In the genomic region with DNA sequence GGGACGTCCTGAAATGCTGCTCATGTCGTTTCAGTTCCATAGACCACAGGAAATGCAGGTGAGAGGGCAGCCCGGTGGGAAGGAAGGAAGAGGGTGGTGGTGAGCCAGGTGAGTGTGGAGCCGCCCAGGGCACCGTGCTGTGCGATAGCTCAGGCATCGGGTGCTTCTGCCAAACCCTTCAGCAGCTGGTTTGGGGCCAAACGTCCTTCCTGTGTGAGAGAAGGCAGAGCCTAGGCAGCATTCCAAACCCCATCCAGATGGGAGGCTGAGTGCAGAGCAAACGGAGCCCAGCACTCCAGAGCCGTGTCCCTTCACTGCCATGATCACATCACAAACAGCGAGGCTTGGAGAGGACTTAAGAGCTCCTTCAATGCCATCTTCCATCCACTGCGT, we compare ENCODE assay signal across 8 cellular contexts.
DNase-seq lines count a peak whose midpoint lies in the region; ATAC-seq and TF ChIP-seq lines count a peak whose summit lies in the region.
"Not testable (repeated sequence)": the region's sequence is repeated elsewhere in the genome, so short reads cannot be mapped to it uniquely, and the experiment has no call there.

No MANE protein-coding gene starts in this region.

- H3K27me3 ChIP-seq in CD4-positive, alpha-beta memory T cell (ENCODE audit: insufficient read depth, low read length); left lung: not testable (repeated sequence)

- H3K4me1 Mint-ChIP-seq in CD4-positive, alpha-beta memory T cell: peaks cover 10 to 11% (median 11%) of the 10 kb centered on the region in 4 donors
- peaks cover 15% of the 10 kb centered on the region for H3K4me1 Mint-ChIP-seq in stimulated activated effector memory CD8-positive, alpha-beta T cell treated with anti-CD3 and anti-CD28 coated beads, Interleukin-12 subunit alpha, Interleukin-12 subunit beta, amount 100 ng/mL, for 72 hours

- not testable (repeated sequence) for DNase-seq in CD4-positive, alpha-beta memory T cell; stimulated activated effector memory CD8-positive, alpha-beta T cell treated with anti-CD3 and anti-CD28 coated beads, Interleukin-12 subunit alpha, Interleukin-12 subunit beta, amount 100 ng/mL, for 72 hours (ENCODE audit: low spot score in 2 of 2)
- peak; percentile 38 for DNase-seq in HT-29 (ENCODE audit: low spot score)
- peak; percentile 7 for DNase-seq in NCI-H2107 (lab: John Stamatoyannopoulos, UW)
- DNase-seq in SHP77 (lab: John Stamatoyannopoulos, UW): peak; percentile 73 to 74
- peak; percentile 19 for DNase-seq in amniotic epithelial cell (ENCODE audit: low read depth)
- peak; percentile 49 for DNase-seq in fibroblast of pulmonary artery (ENCODE audit: low read depth)
- peak in 1 of 2 donors; percentile 74 for DNase-seq in left lung

- not testable (repeated sequence) for H3K36me3 ChIP-seq in CD4-positive, alpha-beta memory T cell (ENCODE audit: insufficient read depth, low read length)
- H3K36me3 ChIP-seq in left lung: peaks cover 0 to 14% of the 10 kb centered on the region in 2 donors

- H3K36me3 Mint-ChIP-seq in CD4-positive, alpha-beta memory T cell: peaks cover 13 to 15% of the 10 kb centered on the region in 2 donors
- H3K36me3 Mint-ChIP-seq in stimulated activated effector memory CD8-positive, alpha-beta T cell treated with anti-CD3 and anti-CD28 coated beads, Interleukin-12 subunit alpha, Interleukin-12 subunit beta, amount 100 ng/mL, for 72 hours: peaks cover 11% of the 10 kb centered on the region

- H3K4me3 Mint-ChIP-seq in CD4-positive, alpha-beta memory T cell: peak overlapping the region; percentile 16 to 88 (median 72)
- H3K4me3 Mint-ChIP-seq in stimulated activated effector memory CD8-positive, alpha-beta T cell treated with anti-CD3 and anti-CD28 coated beads, Interleukin-12 subunit alpha, Interleukin-12 subunit beta, amount 100 ng/mL, for 72 hours: peak overlapping the region; percentile 43

- not testable (repeated sequence) for H3K27me3 Mint-ChIP-seq in CD4-positive, alpha-beta memory T cell

- CTCF ChIA-PET in CD4-positive, alpha-beta memory T cell (lab: Charles Lee; ENCODE audit: partially characterized antibody): interaction anchor here (0.7 to 1.7 kb wide), 2 partner anchors 11 to 80 kb away, joined by 3 to 4 read pairs; no protein-coding TSS in a partner anchor

- not testable (repeated sequence) for H3K9me3 ChIP-seq in CD4-positive, alpha-beta memory T cell (ENCODE audit: control insufficient read depth in 1 of 2, low read length in 2 of 2); left lung

- POLR2A ChIA-PET in CD4-positive, alpha-beta memory T cell (lab: Charles Lee; ENCODE audit: partially characterized antibody): interaction anchor here (1.3 kb wide), 1 partner anchor 80 kb away, joined by 5 read pairs; no protein-coding TSS in a partner anchor

- not testable (repeated sequence) for H3K4me3 ChIP-seq in CD4-positive, alpha-beta memory T cell (ENCODE audit: low read length in 2 of 2); fibroblast of pulmonary artery (replicated peaks; ENCODE audit: low read depth, low read length); left lung

- not testable (repeated sequence) for H3K4me1 ChIP-seq in CD4-positive, alpha-beta memory T cell (ENCODE audit: insufficient read depth, low read length); left lung

- intact Hi-C loops in CD4-positive, alpha-beta memory T cell (cut with micrococcal nuclease): loop anchor here (10.0 kb wide), 1 partner anchor 84 kb away; no protein-coding TSS in a partner anchor
- intact Hi-C loops in left lung (cut with DNase I): not testable (repeated sequence)

- not testable (repeated sequence) for TF ChIP-seq CTCF in fibroblast of pulmonary artery (IDR thresholded peaks at IDR 0.05; ENCODE audit: low read length, missing control alignments); left lung (IDR thresholded peaks at IDR 0.05)

- H3K9me3 Mint-ChIP-seq in CD4-positive, alpha-beta memory T cell; stimulated activated effector memory CD8-positive, alpha-beta T cell treated with anti-CD3 and anti-CD28 coated beads, Interleukin-12 subunit alpha, Interleukin-12 subunit beta, amount 100 ng/mL, for 72 hours: not testable (repeated sequence)

- ATAC-seq in left lung: peak; percentile 93
- ATAC-seq in stimulated activated effector memory CD8-positive, alpha-beta T cell treated with anti-CD3 and anti-CD28 coated beads, Interleukin-12 subunit alpha, Interleukin-12 subunit beta, amount 100 ng/mL, for 72 hours: not testable (repeated sequence)

- not testable (repeated sequence) for H3K27ac ChIP-seq in CD4-positive, alpha-beta memory T cell (ENCODE audit: low read depth, low read length); left lung

- H3K27ac Mint-ChIP-seq in CD4-positive, alpha-beta memory T cell: peak overlapping the region; percentile 44 to 92 (median 76)
- H3K27ac Mint-ChIP-seq in stimulated activated effector memory CD8-positive, alpha-beta T cell treated with anti-CD3 and anti-CD28 coated beads, Interleukin-12 subunit alpha, Interleukin-12 subunit beta, amount 100 ng/mL, for 72 hours: peak overlapping the region; percentile 48
